35 cellular contexts compared by ENCODE assay signal in genomic region chr10:18599392-18599791, GRCh38.
"Had no signal": no experiment of that assay in that cellular context is flagged by ENCODE, and none has a peak within 500 bp of the region (broad histone marks: within the 10 kb centered on the region; RNA-seq: fewer than 3 reads in every experiment).

No MANE protein-coding gene starts in this region.

- H3K4me3 ChIP-seq: MG63 had no signal

- H3K9me3 ChIP-seq: MG63 had no signal

- H3K36me3 ChIP-seq: MG63 had no signal

- DNase-seq: Karpas-422, Kasumi-1, MG63, MM.1S, MV-4-11, NCI-H1048, NCI-H1092, NCI-H1092 treated with DMSO at 0.1 percent for 48 hours, NCI-H1105, NCI-H1105 treated with DMSO at 0.1 percent for 48 hours, NCI-H1417, NCI-H1417 treated with DMSO at 0.1 percent for 48 hours, NCI-H1436, NCI-H1436 treated with DMSO at 0.1 percent for 48 hours, NCI-H146, NCI-H1694, NCI-H1694 treated with DMSO at 0.1 percent for 48 hours, NCI-H187, NCI-H187 treated with DMSO at 0.1 percent for 48 hours, NCI-H1930, NCI-H2029, NCI-H2029 treated with DMSO at 0.1 percent for 48 hours, NCI-H2081, NCI-H2081 treated with DMSO at 0.1 percent for 48 hours, NCI-H2107, NCI-H2171, NCI-H2171 treated with DMSO at 0.1 percent for 48 hours, NCI-H2227 treated with DMSO at 0.1 percent for 48 hours, NCI-H226, NCI-H345, NCI-H446, NCI-H446 treated with DMSO at 0.1 percent for 48 hours, NCI-H510A, NCI-H510A treated with DMSO at 0.1 percent for 48 hours, NCI-H524 had no signal

- H3K27me3 ChIP-seq: MG63 had no signal
